ENCODE assay signal across 28 cellular contexts in genomic region chrX:115702982-115703381, GRCh38.
"Had no signal": no experiment of that assay in that cellular context is flagged by ENCODE, and none has a peak within 500 bp of the region (broad histone marks: within the 10 kb centered on the region; RNA-seq: fewer than 3 reads in every experiment).

No MANE protein-coding gene starts in this region.

- H3K36me3 ChIP-seq: esophagus squamous epithelium, gastrocnemius medialis, heart right ventricle, left lung, lower lobe of right lung had no signal

- H3K4me3 ChIP-seq: coronary artery, dorsolateral prefrontal cortex, esophagus squamous epithelium, gastrocnemius medialis, heart right ventricle, left lung, lower lobe of right lung, mucosa of descending colon had no signal

- H3K27me3 ChIP-seq: esophagus squamous epithelium, left lung had no signal

- H3K27me3 Mint-ChIP-seq: naive B cell had no signal

- H3K27ac Mint-ChIP-seq: mesothelial cell of epicardium, naive B cell had no signal

- FAIRE-seq: colon, endometrium, islet of Langerhans, keratinocyte had no signal

- H3K36me3 Mint-ChIP-seq: mesothelial cell of epicardium, naive B cell had no signal

- H3K27ac ChIP-seq: coronary artery, dorsolateral prefrontal cortex, epithelial cell of prostate, esophagus squamous epithelium, gastrocnemius medialis, heart right ventricle, left lung, lower lobe of right lung had no signal

- H3K4me1 ChIP-seq: esophagus squamous epithelium, gastrocnemius medialis, heart right ventricle, left lung, lower lobe of right lung had no signal

- H3K9me3 Mint-ChIP-seq: mesothelial cell of epicardium had no signal

- DNase-seq: dermis blood vessel endothelial cell; dorsolateral prefrontal cortex; effector CD4-positive, alpha-beta T cell; effector memory CD4-positive, alpha-beta T cell; erythroblast; esophagus squamous epithelium; foreskin fibroblast; foreskin melanocyte; gastrocnemius medialis; glutamatergic neuron; head of caudate nucleus; heart right ventricle; hippocampal formation; left cardiac atrium; left lung; left ventricle myocardium superior; lower lobe of right lung; mesenchymal stem cell; mucosa of descending colon; naive B cell had no signal

- ATAC-seq: esophagus mucosa, gastrocnemius medialis, heart right ventricle, left cardiac atrium, left lung, left ventricle myocardium superior, lower lobe of right lung, mucosa of descending colon had no signal

- H3K4me3 Mint-ChIP-seq: mesothelial cell of epicardium, naive B cell had no signal

- H3K9me3 ChIP-seq: esophagus squamous epithelium, gastrocnemius medialis, heart right ventricle, left lung, lower lobe of right lung, mucosa of descending colon had no signal

- H3K4me1 Mint-ChIP-seq: mesothelial cell of epicardium, naive B cell had no signal
